ENCODE assay signal across 8 cellular contexts in genomic region chr17:42072323-42073187, GRCh38. TPM values are rescaled to one million over a fixed set of nuclear protein-coding genes. Genes with fewer than 3 reads are reported as not detected.
DNase-seq lines count a peak whose midpoint lies in the region; ATAC-seq and TF ChIP-seq lines count a peak whose summit lies in the region.

No MANE protein-coding gene starts in this region.

- TF ChIP-seq CTCF in lower leg skin (IDR thresholded peaks at IDR 0.05) (no peak), GM20000 (IDR thresholded peaks at IDR 0.05; ENCODE audit: extremely low read depth, missing control alignments) (no peak)

- peak overlapping the region; percentile 71 for H3K4me2 ChIP-seq in skeletal muscle satellite cell (ENCODE audit: low read length)

- H3K27me3 ChIP-seq in skeletal muscle satellite cell (ENCODE audit: control insufficient read depth, insufficient read depth, low read length), result peaks cover 35% of the 10 kb centered on the region

- peak; percentile 64 for ATAC-seq in SK-N-SH treated with all-trans-retinoic acid at 6 μM for 48 hours
- ATAC-seq in left ventricle myocardium superior, result peak; percentile 68

- peaks cover 7% of the 10 kb centered on the region for H3K4me1 ChIP-seq in skeletal muscle satellite cell (ENCODE audit: control insufficient read depth, insufficient read depth, low read length)

- peak; percentile 40 for DNase-seq in DMS 273 (lab: John Stamatoyannopoulos, UW; ENCODE audit: unreplicated experiment)
- no peak for DNase-seq in DMS 273 treated with DMSO at 0.1 percent for 48 hours (lab: John Stamatoyannopoulos, UW)
- peak; percentile 35 for DNase-seq in left ventricle myocardium superior
- DNase-seq in glomerular visceral epithelial cell (ENCODE audit: extremely low spot score), result no peak
- no peak for DNase-seq in lower leg skin (ENCODE audit: low spot score in 2 of 2)
- DNase-seq in GM20000 (ENCODE audit: low spot score), result no peak

- no peak overlapping the region for H3K9ac ChIP-seq in skeletal muscle satellite cell (ENCODE audit: low read depth, low read length)

- H3K4me3 ChIP-seq in skeletal muscle satellite cell (ENCODE audit: low read length) (peak overlapping the region; percentile 38), lower leg skin (ENCODE audit: low read depth, poor library complexity, severe bottlenecking) (no peak overlapping the region)

- no peaks in the 10 kb centered on the region for H3K9me3 ChIP-seq in skeletal muscle satellite cell (replicated peaks; ENCODE audit: low read length)

- 25 to 38% methylated on average over 27 to 39 of the region's 67 CpGs for WGBS in lower leg skin, 2 donors

- H3K36me3 ChIP-seq in skeletal muscle satellite cell (ENCODE audit: insufficient read depth, low read length), result no peaks in the 10 kb centered on the region

- no peak for TF ChIP-seq POLR2A in lower leg skin (IDR thresholded peaks at IDR 0.05)

- intact Hi-C loops in left ventricle myocardium superior (cut with micrococcal nuclease), result no loop called here
- intact Hi-C loops in lower leg skin (cut with DNase I; ENCODE audit: low total_unique reads), result no loop called here

TF ChIP-seq in SK-N-SH treated with all-trans-retinoic acid at 6 μM for 48 hours, 23 proteins besides CTCF, POLR2A, EP300 and RAD21:
- TF ChIP-seq POU6F1 (CRISPR knock-in tag; IDR thresholded peaks at IDR 0.05; ENCODE audit: borderline replicate concordance, low read depth), result no peak
- TF ChIP-seq, protein P1, sequence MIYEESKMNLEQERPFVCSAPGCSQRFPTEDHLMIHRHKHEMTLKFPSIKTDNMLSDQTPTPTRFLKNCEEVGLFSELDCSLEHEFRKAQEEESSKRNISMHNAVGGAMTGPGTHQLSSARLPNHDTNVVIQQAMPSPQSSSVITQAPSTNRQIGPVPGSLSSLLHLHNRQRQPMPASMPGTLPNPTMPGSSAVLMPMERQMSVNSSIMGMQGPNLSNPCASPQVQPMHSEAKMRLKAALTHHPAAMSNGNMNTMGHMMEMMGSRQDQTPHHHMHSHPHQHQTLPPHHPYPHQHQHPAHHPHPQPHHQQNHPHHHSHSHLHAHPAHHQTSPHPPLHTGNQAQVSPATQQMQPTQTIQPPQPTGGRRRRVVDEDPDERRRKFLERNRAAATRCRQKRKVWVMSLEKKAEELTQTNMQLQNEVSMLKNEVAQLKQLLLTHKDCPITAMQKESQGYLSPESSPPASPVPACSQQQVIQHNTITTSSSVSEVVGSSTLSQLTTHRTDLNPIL (CRISPR knock-in tag; IDR thresholded peaks at IDR 0.05; ENCODE audit: low read depth), result no peak
- TF ChIP-seq ISL1 (CRISPR knock-in tag; IDR thresholded peaks at IDR 0.05), result no peak
- TF ChIP-seq, protein P2, sequence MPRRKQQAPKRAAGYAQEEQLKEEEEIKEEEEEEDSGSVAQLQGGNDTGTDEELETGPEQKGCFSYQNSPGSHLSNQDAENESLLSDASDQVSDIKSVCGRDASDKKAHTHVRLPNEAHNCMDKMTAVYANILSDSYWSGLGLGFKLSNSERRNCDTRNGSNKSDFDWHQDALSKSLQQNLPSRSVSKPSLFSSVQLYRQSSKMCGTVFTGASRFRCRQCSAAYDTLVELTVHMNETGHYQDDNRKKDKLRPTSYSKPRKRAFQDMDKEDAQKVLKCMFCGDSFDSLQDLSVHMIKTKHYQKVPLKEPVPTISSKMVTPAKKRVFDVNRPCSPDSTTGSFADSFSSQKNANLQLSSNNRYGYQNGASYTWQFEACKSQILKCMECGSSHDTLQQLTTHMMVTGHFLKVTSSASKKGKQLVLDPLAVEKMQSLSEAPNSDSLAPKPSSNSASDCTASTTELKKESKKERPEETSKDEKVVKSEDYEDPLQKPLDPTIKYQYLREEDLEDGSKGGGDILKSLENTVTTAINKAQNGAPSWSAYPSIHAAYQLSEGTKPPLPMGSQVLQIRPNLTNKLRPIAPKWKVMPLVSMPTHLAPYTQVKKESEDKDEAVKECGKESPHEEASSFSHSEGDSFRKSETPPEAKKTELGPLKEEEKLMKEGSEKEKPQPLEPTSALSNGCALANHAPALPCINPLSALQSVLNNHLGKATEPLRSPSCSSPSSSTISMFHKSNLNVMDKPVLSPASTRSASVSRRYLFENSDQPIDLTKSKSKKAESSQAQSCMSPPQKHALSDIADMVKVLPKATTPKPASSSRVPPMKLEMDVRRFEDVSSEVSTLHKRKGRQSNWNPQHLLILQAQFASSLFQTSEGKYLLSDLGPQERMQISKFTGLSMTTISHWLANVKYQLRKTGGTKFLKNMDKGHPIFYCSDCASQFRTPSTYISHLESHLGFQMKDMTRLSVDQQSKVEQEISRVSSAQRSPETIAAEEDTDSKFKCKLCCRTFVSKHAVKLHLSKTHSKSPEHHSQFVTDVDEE (CRISPR knock-in tag; IDR thresholded peaks at IDR 0.05), result no peak
- TF ChIP-seq SNAI2 (CRISPR knock-in tag; IDR thresholded peaks at IDR 0.05), result no peak
- TF ChIP-seq RARB (CRISPR knock-in tag; IDR thresholded peaks at IDR 0.05), result no peak
- TF ChIP-seq ZNF8 (CRISPR knock-in tag; IDR thresholded peaks at IDR 0.05), result no peak
- TF ChIP-seq ESRRG (CRISPR knock-in tag; IDR thresholded peaks at IDR 0.05), result no peak
- no peak for TF ChIP-seq GLIS3 (CRISPR knock-in tag; IDR thresholded peaks at IDR 0.05)
- TF ChIP-seq ZNF565 (CRISPR knock-in tag; conservative IDR thresholded peaks at IDR 0.05; ENCODE audit: low read depth), result no peak
- no peak for TF ChIP-seq ZC3H10 (CRISPR knock-in tag; IDR thresholded peaks at IDR 0.05)
- no peak for TF ChIP-seq ZNF70 (CRISPR knock-in tag; IDR thresholded peaks at IDR 0.05)
- TF ChIP-seq, protein P3, sequence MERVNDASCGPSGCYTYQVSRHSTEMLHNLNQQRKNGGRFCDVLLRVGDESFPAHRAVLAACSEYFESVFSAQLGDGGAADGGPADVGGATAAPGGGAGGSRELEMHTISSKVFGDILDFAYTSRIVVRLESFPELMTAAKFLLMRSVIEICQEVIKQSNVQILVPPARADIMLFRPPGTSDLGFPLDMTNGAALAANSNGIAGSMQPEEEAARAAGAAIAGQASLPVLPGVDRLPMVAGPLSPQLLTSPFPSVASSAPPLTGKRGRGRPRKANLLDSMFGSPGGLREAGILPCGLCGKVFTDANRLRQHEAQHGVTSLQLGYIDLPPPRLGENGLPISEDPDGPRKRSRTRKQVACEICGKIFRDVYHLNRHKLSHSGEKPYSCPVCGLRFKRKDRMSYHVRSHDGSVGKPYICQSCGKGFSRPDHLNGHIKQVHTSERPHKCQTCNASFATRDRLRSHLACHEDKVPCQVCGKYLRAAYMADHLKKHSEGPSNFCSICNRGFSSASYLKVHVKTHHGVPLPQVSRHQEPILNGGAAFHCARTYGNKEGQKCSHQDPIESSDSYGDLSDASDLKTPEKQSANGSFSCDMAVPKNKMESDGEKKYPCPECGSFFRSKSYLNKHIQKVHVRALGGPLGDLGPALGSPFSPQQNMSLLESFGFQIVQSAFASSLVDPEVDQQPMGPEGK (CRISPR knock-in tag; IDR thresholded peaks at IDR 0.05; ENCODE audit: borderline replicate concordance), result no peak
- no peak for TF ChIP-seq TCF4 (CRISPR knock-in tag; IDR thresholded peaks at IDR 0.05; ENCODE audit: borderline replicate concordance)
- no peak for TF ChIP-seq ZFP3 (CRISPR knock-in tag; IDR thresholded peaks at IDR 0.05)
- TF ChIP-seq, protein P4, sequence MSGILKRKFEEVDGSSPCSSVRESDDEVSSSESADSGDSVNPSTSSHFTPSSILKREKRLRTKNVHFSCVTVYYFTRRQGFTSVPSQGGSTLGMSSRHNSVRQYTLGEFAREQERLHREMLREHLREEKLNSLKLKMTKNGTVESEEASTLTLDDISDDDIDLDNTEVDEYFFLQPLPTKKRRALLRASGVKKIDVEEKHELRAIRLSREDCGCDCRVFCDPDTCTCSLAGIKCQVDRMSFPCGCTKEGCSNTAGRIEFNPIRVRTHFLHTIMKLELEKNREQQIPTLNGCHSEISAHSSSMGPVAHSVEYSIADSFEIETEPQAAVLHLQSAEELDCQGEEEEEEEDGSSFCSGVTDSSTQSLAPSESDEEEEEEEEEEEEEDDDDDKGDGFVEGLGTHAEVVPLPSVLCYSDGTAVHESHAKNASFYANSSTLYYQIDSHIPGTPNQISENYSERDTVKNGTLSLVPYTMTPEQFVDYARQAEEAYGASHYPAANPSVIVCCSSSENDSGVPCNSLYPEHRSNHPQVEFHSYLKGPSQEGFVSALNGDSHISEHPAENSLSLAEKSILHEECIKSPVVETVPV (CRISPR knock-in tag; IDR thresholded peaks at IDR 0.05), result no peak
- TF ChIP-seq ZFP30 (CRISPR knock-in tag; IDR thresholded peaks at IDR 0.05), result no peak
- TF ChIP-seq PPARA (CRISPR knock-in tag; IDR thresholded peaks at IDR 0.05; ENCODE audit: borderline replicate concordance), result no peak
- TF ChIP-seq BACH2 (CRISPR knock-in tag; IDR thresholded peaks at IDR 0.05; ENCODE audit: borderline replicate concordance), result no peak

RNA-seq across cellular contexts. Expression of gene C17orf113, which starts 22.2 kb away (rescaled TPM):
- 0.52 TPM for total RNA-seq in left ventricle myocardium superior
- total RNA-seq in skeletal muscle satellite cell (2012; rRNA removed), result under 0.01 TPM in 2 replicates
- 1 to 10 TPM in 3 of 4 donors, under 1 TPM in 1; 0.97 to 1.8 (median 1.5) TPM for total RNA-seq in lower leg skin

RNA-seq across cellular contexts. Expression of gene ZNF385C, which starts 25.7 kb away (rescaled TPM):
- 0.20 TPM for total RNA-seq in left ventricle myocardium superior
- total RNA-seq in skeletal muscle satellite cell (2012; rRNA removed), result not detected in 2 replicates
- 1 to 10 TPM in 1 of 4 donors, under 1 TPM in 1, not detected in 2; 0.29 to 1.3 TPM for total RNA-seq in lower leg skin

RNA-seq across cellular contexts. Expression of gene DHX58, which starts 40.0 kb away (rescaled TPM):
- total RNA-seq in left ventricle myocardium superior (3.8 TPM), lower leg skin (10 to 100 TPM in 3 of 4 donors, 1 to 10 TPM in 1; 7.5 to 16.5 (median 12.1) TPM)
- 4.6 and 6.1 TPM in 2 replicates for total RNA-seq in skeletal muscle satellite cell (2012; rRNA removed)

RNA-seq across cellular contexts. Expression of gene KAT2A, which starts 48.6 kb away (rescaled TPM):
- total RNA-seq in left ventricle myocardium superior, result 26.1 TPM
- 14.4 and 15.0 TPM in 2 replicates for total RNA-seq in skeletal muscle satellite cell (2012; rRNA removed)
- 10 to 100 TPM; 25.3 to 55.5 (median 37.1) TPM for total RNA-seq in lower leg skin

RNA-seq across cellular contexts. Expression of gene HSPB9, which starts 50.0 kb away (rescaled TPM):
- total RNA-seq in left ventricle myocardium superior, result 0.12 TPM
- not detected in 2 replicates for total RNA-seq in skeletal muscle satellite cell (2012; rRNA removed)
- under 1 TPM in 1 of 4 donors, not detected in 3; 0.23 TPM for total RNA-seq in lower leg skin

Comparison
In these comparisons a context has a peak if more than half of its experiments do, and no peak if none do; other contexts are left out.
1. DNase-seq: peak in DMS 273 (single experiment) and left ventricle myocardium superior (single experiment); none in DMS 273 treated with DMSO at 0.1 percent for 48 hours (single experiment), glomerular visceral epithelial cell (single experiment), lower leg skin (0 of 2) and GM20000 (single experiment).